8 cellular contexts compared by ENCODE assay signal in genomic region chrX:22300130-22300529, GRCh38. TPM values are rescaled to one million over a fixed set of nuclear protein-coding genes. Genes with fewer than 3 reads are reported as not detected.
A peak's percentile ranks its signal among the peaks of the same experiment; 100 is the strongest.
DNase-seq lines count a peak whose midpoint lies in the region; ATAC-seq and TF ChIP-seq lines count a peak whose summit lies in the region.

No MANE protein-coding gene starts in this region.

- no peaks in the 10 kb centered on the region for H3K36me3 ChIP-seq in body of pancreas (replicated peaks in 1 of 2; ENCODE audit: insufficient read depth in 1 of 2, low read depth in 2 of 2)

- 0 to 6% methylated on average over 2 of the region's 2 CpGs for WGBS in body of pancreas, 2 donors

- H3K4me1 ChIP-seq in body of pancreas, result peaks cover 7% of the 10 kb centered on the region

- no peak overlapping the region for H3K4me3 ChIP-seq in body of pancreas

- ATAC-seq in GM21723 (IDR thresholded peaks at IDR 0.05; ENCODE audit: unreplicated experiment) (peak; percentile 77), body of pancreas (peak; percentile 74), GM21360 (IDR thresholded peaks at IDR 0.05; ENCODE audit: unreplicated experiment) (no peak)

- intact Hi-C loops in body of pancreas (cut with DNase I), result no loop called here

- no peak overlapping the region for H3K27ac ChIP-seq in body of pancreas

- H3K27me3 ChIP-seq in body of pancreas, result no peaks in the 10 kb centered on the region

- no peak for TF ChIP-seq CTCF in body of pancreas (IDR thresholded peaks at IDR 0.05)

- DNase-seq in AG20443 (ENCODE audit: low spot score) (peak; percentile 54), NCI-H187 treated with DMSO at 0.1 percent for 48 hours (lab: John Stamatoyannopoulos, UW) (peak; percentile 42), body of pancreas (peak in 3 of 4 donors; percentile 16 to 38 (median 29)), myocyte (ENCODE audit: low read depth) (peak; percentile 81), HuH-7 (ENCODE audit: low spot score) (no peak)
- DNase-seq in effector CD8-positive, alpha-beta T cell (lab: John Stamatoyannopoulos, UW), result no peak

- H3K9me3 ChIP-seq in body of pancreas, result no peaks in the 10 kb centered on the region

- no peak for TF ChIP-seq POLR2A in body of pancreas (IDR thresholded peaks at IDR 0.05)

RNA-seq across cellular contexts. Expression of gene CBLL2, which starts 27.4 kb away (rescaled TPM):
- total RNA-seq in body of pancreas, result under 1 TPM in 1 of 2 donors, not detected in 1; 0.33 TPM
- not detected in 2 replicates for total RNA-seq in myocyte
- not detected for polyA plus RNA-seq in myocyte (2012)

Comparison
In these comparisons a context has a peak if more than half of its experiments do, and no peak if none do; other contexts are left out.
1. DNase-seq: peak in AG20443 (single experiment), NCI-H187 treated with DMSO at 0.1 percent for 48 hours (single experiment), body of pancreas (3 of 4) and myocyte (single experiment); none in effector CD8-positive, alpha-beta T cell (single experiment) and HuH-7 (single experiment).